ENCODE assay signal across 19 cellular contexts in genomic region chr2:156350374-156351142, GRCh38.
"Had no signal": no experiment of that assay in that cellular context is flagged by ENCODE, and none has a peak within 500 bp of the region (broad histone marks: within the 10 kb centered on the region; RNA-seq: fewer than 3 reads in every experiment).

No MANE protein-coding gene starts in this region.

- H3K27me3 ChIP-seq: foreskin keratinocyte, hepatocyte, uterus had no signal

- H3K4me3 ChIP-seq: hepatocyte, thoracic aorta, uterus had no signal

- H3K79me2 ChIP-seq: hepatocyte had no signal

- H3K9me3 ChIP-seq: neutrophil, thoracic aorta, uterus had no signal

- DNase-seq: effector memory CD8-positive, alpha-beta T cell; foreskin keratinocyte; head of caudate nucleus; kidney; left cardiac atrium; mesendoderm; naive thymus-derived CD8-positive, alpha-beta T cell; stimulated activated CD4-positive, alpha-beta T cell treated with anti-CD3 and anti-CD28 coated beads, Interleukin-2, amount 100 ng/mL, for 24 hours; stimulated activated CD4-positive, alpha-beta T cell treated with anti-CD3 and anti-CD28 coated beads, Interleukin-4, amount 100 ng/mL, for 4 hours; stimulated activated naive B cell treated with anti-CD40 and anti-IgM and Interleukin-4, amounts not matched to agents 10 μg/mL and 1 μg/mL and 100 μg/mL, for 72 hours; stimulated activated naive CD8-positive, alpha-beta T cell treated with anti-CD3 and anti-CD28 coated beads, Interleukin-15, amount 100 ng/mL, for 72 hours; uterus had no signal

- H3K4me1 ChIP-seq: foreskin keratinocyte, uterus had no signal

- H2AFZ ChIP-seq: hepatocyte had no signal

- H3K9me3 Mint-ChIP-seq: dendritic cell treated with granulocyte-macrophage colony-stimulating factor and Interleukin-4, amounts not matched to agents 40 ng/mL and 50 ng/mL, for 4 days; effector memory CD8-positive, alpha-beta T cell; naive thymus-derived CD8-positive, alpha-beta T cell; stimulated activated naive B cell treated with anti-CD40 and anti-IgM and Interleukin-4, amounts not matched to agents 10 μg/mL and 1 μg/mL and 100 μg/mL, for 72 hours; stimulated activated naive CD8-positive, alpha-beta T cell treated with anti-CD3 and anti-CD28 coated beads, Interleukin-15, amount 100 ng/mL, for 72 hours; type B pancreatic cell had no signal

- H3K36me3 Mint-ChIP-seq: stimulated activated naive B cell treated with anti-CD40 and anti-IgM and Interleukin-4, amounts not matched to agents 10 μg/mL and 1 μg/mL and 100 μg/mL, for 72 hours; type B pancreatic cell had no signal

- H3K4me3 Mint-ChIP-seq: dendritic cell treated with granulocyte-macrophage colony-stimulating factor and Interleukin-4, amounts not matched to agents 40 ng/mL and 50 ng/mL, for 4 days; effector memory CD8-positive, alpha-beta T cell; naive thymus-derived CD8-positive, alpha-beta T cell; stimulated activated naive B cell treated with anti-CD40 and anti-IgM and Interleukin-4, amounts not matched to agents 10 μg/mL and 1 μg/mL and 100 μg/mL, for 72 hours; stimulated activated naive CD8-positive, alpha-beta T cell treated with anti-CD3 and anti-CD28 coated beads, Interleukin-15, amount 100 ng/mL, for 72 hours; type B pancreatic cell had no signal

- H3K27ac Mint-ChIP-seq: dendritic cell treated with granulocyte-macrophage colony-stimulating factor and Interleukin-4, amounts not matched to agents 40 ng/mL and 50 ng/mL, for 4 days; effector memory CD8-positive, alpha-beta T cell; naive thymus-derived CD8-positive, alpha-beta T cell; stimulated activated naive B cell treated with anti-CD40 and anti-IgM and Interleukin-4, amounts not matched to agents 10 μg/mL and 1 μg/mL and 100 μg/mL, for 72 hours; stimulated activated naive CD8-positive, alpha-beta T cell treated with anti-CD3 and anti-CD28 coated beads, Interleukin-15, amount 100 ng/mL, for 72 hours; type B pancreatic cell had no signal

- H3K36me3 ChIP-seq: neutrophil, thoracic aorta, uterus had no signal

- H3K27ac ChIP-seq: foreskin keratinocyte, hepatocyte, neutrophil, thoracic aorta, uterus had no signal

- H3K4me2 ChIP-seq: hepatocyte had no signal

- ATAC-seq: effector memory CD8-positive, alpha-beta T cell; foreskin keratinocyte; left cardiac atrium; naive thymus-derived CD8-positive, alpha-beta T cell; sciatic nerve; stimulated activated naive B cell treated with anti-CD40 and anti-IgM and Interleukin-4, amounts not matched to agents 10 μg/mL and 1 μg/mL and 100 μg/mL, for 72 hours; stimulated activated naive CD8-positive, alpha-beta T cell treated with anti-CD3 and anti-CD28 coated beads, Interleukin-15, amount 100 ng/mL, for 72 hours had no signal

- H3K27me3 Mint-ChIP-seq: effector memory CD8-positive, alpha-beta T cell; naive thymus-derived CD8-positive, alpha-beta T cell; stimulated activated naive B cell treated with anti-CD40 and anti-IgM and Interleukin-4, amounts not matched to agents 10 μg/mL and 1 μg/mL and 100 μg/mL, for 72 hours; stimulated activated naive CD8-positive, alpha-beta T cell treated with anti-CD3 and anti-CD28 coated beads, Interleukin-15, amount 100 ng/mL, for 72 hours; type B pancreatic cell had no signal

- FAIRE-seq: colon, kidney had no signal
